ENCODE assay signal across 8 cellular contexts in genomic region chr7:149883452-149883861, GRCh38. TPM values are rescaled to one million over a fixed set of nuclear protein-coding genes. Genes with fewer than 3 reads are reported as not detected.
DNase-seq lines count a peak whose midpoint lies in the region; ATAC-seq, FAIRE-seq and TF ChIP-seq lines count a peak whose summit lies in the region.

No MANE protein-coding gene starts in this region.

- peak overlapping the region; percentile 4 for H3K4me2 ChIP-seq in Loucy (ENCODE audit: low read depth, low read length, poor library complexity, severe bottlenecking)
- H3K4me2 ChIP-seq in keratinocyte (ENCODE audit: control insufficient read depth, extremely low read depth, insufficient read depth, low read depth, low read length) = no peak overlapping the region

- H3K27ac Mint-ChIP-seq in MCF 10A (ENCODE audit: low read depth, unreplicated experiment) = no peak overlapping the region

- H3K9me3 ChIP-seq in Loucy (ENCODE audit: insufficient read depth, low read depth, low read length) (no peaks in the 10 kb centered on the region), RWPE2 (ENCODE audit: severe bottlenecking) (no peaks in the 10 kb centered on the region), keratinocyte (ENCODE audit: control insufficient read depth, low read depth, low read length) (no peaks in the 10 kb centered on the region)

- H3K9ac ChIP-seq in Loucy (ENCODE audit: low read depth, low read length, poor library complexity, severe bottlenecking) = no peak overlapping the region
- no peak overlapping the region for H3K9ac ChIP-seq in keratinocyte (ENCODE audit: control insufficient read depth, extremely low read depth, insufficient read depth, low read length)

- peak; percentile 35 for DNase-seq in COLO668 (lab: John Stamatoyannopoulos, UW; ENCODE audit: unreplicated experiment)
- no peak for DNase-seq in RWPE2 (ENCODE audit: low spot score)
- peak; percentile 57 for DNase-seq in MCF 10A (ENCODE audit: unreplicated experiment)
- DNase-seq in keratinocyte (ENCODE audit: low read depth, low spot score) = no peak
- peak; percentile 59 for DNase-seq in stimulated activated CD4-positive, alpha-beta T cell treated with anti-CD3 and anti-CD28 coated beads, Interleukin-4, amount 100 ng/mL, for 1 hour

- TF ChIP-seq CTCF in Loucy (conservative IDR thresholded peaks at IDR 0.05; ENCODE audit: low read length) (peak; percentile 92), RWPE2 (IDR thresholded peaks at IDR 0.05; ENCODE audit: poor library complexity, severe bottlenecking) (peak; percentile 56), MCF 10A (IDR thresholded peaks at IDR 0.05; ENCODE audit: unreplicated experiment) (peak; percentile 52), keratinocyte (optimal IDR thresholded peaks at IDR 0.05 in 1 of 3, IDR thresholded peaks at IDR 0.05 in 1 of 3, conservative IDR thresholded peaks at IDR 0.05 in 1 of 3; ENCODE audit: extremely low read depth in 1 of 3, insufficient read depth in 2 of 3, low read length in 3 of 3) (peak; percentile 52 to 77 (median 76))

- H3K4me3 Mint-ChIP-seq in MCF 10A (ENCODE audit: unreplicated experiment) = no peak overlapping the region

- ATAC-seq in GM19395 (IDR thresholded peaks at IDR 0.05; ENCODE audit: unreplicated experiment) (peak; percentile 76), RWPE2 (ENCODE audit: low read depth) (peak; percentile 44; the same call in 1 of the 3 replicates), GM21423 (IDR thresholded peaks at IDR 0.05; ENCODE audit: unreplicated experiment) (no peak)

- H3K36me3 Mint-ChIP-seq in MCF 10A (ENCODE audit: insufficient read depth, unreplicated experiment) = peaks cover 4% of the 10 kb centered on the region

- no peaks in the 10 kb centered on the region for H3K9me1 ChIP-seq in keratinocyte (ENCODE audit: control insufficient read depth, extremely low read depth, insufficient read depth, low read length)

- no peaks in the 10 kb centered on the region for H3F3A ChIP-seq in Loucy (ENCODE audit: low read depth)

- no peaks in the 10 kb centered on the region for H3K9me2 ChIP-seq in Loucy (replicated peaks; ENCODE audit: low read depth, low read length)

- intact Hi-C loops in MCF 10A (cut with micrococcal nuclease) = loop anchor here (5.0 kb wide), 1 partner anchor 394 kb away; no protein-coding TSS in a partner anchor

- H3K27ac ChIP-seq in RWPE2 (ENCODE audit: poor library complexity, severe bottlenecking) (no peak overlapping the region), keratinocyte (ENCODE audit: control insufficient read depth, insufficient read depth, low read length) (no peak overlapping the region)

- H4K20me1 ChIP-seq in Loucy (ENCODE audit: insufficient read depth, low read length, poor library complexity, severe bottlenecking) (no peaks in the 10 kb centered on the region), keratinocyte (ENCODE audit: control insufficient read depth, extremely low read depth, insufficient read depth, low read length) (no peaks in the 10 kb centered on the region)

- CTCF ChIA-PET in MCF 10A (lab: Yijun Ruan, JAX) = interaction anchor here (0.6 to 2.6 kb wide), 10 partner anchors 9 to 733 kb away, joined by 3 to 10 read pairs (median 4); partner anchors contain the start of gene ATP6V0E2

- H2AFZ ChIP-seq in Loucy (ENCODE audit: low read length) = no peak overlapping the region
- no peak overlapping the region for H2AFZ ChIP-seq in keratinocyte (ENCODE audit: control insufficient read depth, low read length)

- no peaks in the 10 kb centered on the region for H3K9me3 Mint-ChIP-seq in MCF 10A (ENCODE audit: unreplicated experiment)

- BruUV-seq in MCF 10A (replicated peaks; lab: Mats Ljungman, UMichigan) = no TSS peak

- H3K4me1 Mint-ChIP-seq in MCF 10A (ENCODE audit: insufficient read depth, unreplicated experiment) = no peaks in the 10 kb centered on the region

- no peaks in the 10 kb centered on the region for H3K79me2 ChIP-seq in Loucy (ENCODE audit: insufficient read depth, low read length)
- no peaks in the 10 kb centered on the region for H3K79me2 ChIP-seq in keratinocyte (ENCODE audit: control insufficient read depth, insufficient read depth, low read length)

- FAIRE-seq in keratinocyte (lab: Jason Lieb, UNC) = no peak

- H3K4me1 ChIP-seq in Loucy (ENCODE audit: insufficient read depth, low read length, poor library complexity, severe bottlenecking) (peaks cover 4% of the 10 kb centered on the region), RWPE2 (ENCODE audit: insufficient read depth, poor library complexity, severe bottlenecking) (no peaks in the 10 kb centered on the region), keratinocyte (ENCODE audit: control insufficient read depth, extremely low read depth, insufficient read depth, low read length) (no peaks in the 10 kb centered on the region)

- dilution Hi-C loops in keratinocyte (cut with MboI; ENCODE audit: extremely low pct_ligation_motif_present, low sequenced_read_pairs) = no loop called here

- H3K27me3 ChIP-seq in Loucy (ENCODE audit: insufficient read depth, low read length, poor library complexity, severe bottlenecking) (no peaks in the 10 kb centered on the region), RWPE2 (ENCODE audit: insufficient read depth, poor library complexity, severe bottlenecking) (no peaks in the 10 kb centered on the region), keratinocyte (ENCODE audit: control insufficient read depth, extremely low read depth, insufficient read depth, low read length) (no peaks in the 10 kb centered on the region)

- POLR2A ChIA-PET in MCF 10A (lab: Yijun Ruan, JAX) = no interaction called here

- H3K4me3 ChIP-seq in Loucy (ENCODE audit: low read length, poor library complexity, severe bottlenecking) (no peak overlapping the region), RWPE2 (ENCODE audit: severe bottlenecking) (no peak overlapping the region), keratinocyte (ENCODE audit: control insufficient read depth in 2 of 3, extremely low read depth in 1 of 3, insufficient read depth in 2 of 3, low read depth in 1 of 3, low read length in 3 of 3) (no peak overlapping the region)

- H3K27me3 Mint-ChIP-seq in MCF 10A (ENCODE audit: insufficient read depth, unreplicated experiment) = no peaks in the 10 kb centered on the region

- H3K36me3 ChIP-seq in Loucy (ENCODE audit: insufficient read depth, low read length) (no peaks in the 10 kb centered on the region), RWPE2 (ENCODE audit: low read depth) (no peaks in the 10 kb centered on the region), keratinocyte (ENCODE audit: control insufficient read depth in 2 of 2, extremely low read depth in 1 of 2, insufficient read depth in 2 of 2, low read length in 2 of 2) (no peaks in the 10 kb centered on the region)

RNA-seq across cellular contexts. Expression of gene ATP6V0E2, which starts 9.7 kb away (rescaled TPM):
- total RNA-seq in MCF 10A (2022) = 8.6 and 8.9 TPM in 2 replicates
- polyA plus RNA-seq in keratinocyte = 3.5 to 12.0 TPM (median 5.0 TPM) in 3 replicates
- polyA plus RNA-seq in keratinocyte (2011; ENCODE audit: low read depth) = 1.7 TPM
- 5.9 and 12.8 TPM in 2 replicates for polyA plus RNA-seq in keratinocyte (2011; cell fraction: cytosol; rRNA removed)
- 4.3 and 5.8 TPM in 2 replicates for polyA plus RNA-seq in keratinocyte (2011; cell fraction: nucleus; rRNA removed)
- polyA plus RNA-seq in keratinocyte (2012; ENCODE audit: low replicate concordance) = 7.2 and 12.9 TPM in 2 replicates
- 3.6 to 10.2 TPM (median 3.8 TPM) in 3 replicates for polyA minus RNA-seq in keratinocyte
- 14.2 TPM for polyA minus RNA-seq in keratinocyte (2011; cell fraction: cytosol; rRNA and poly(A)+ RNA removed)
- polyA minus RNA-seq in keratinocyte (2011; cell fraction: nucleus; rRNA and poly(A)+ RNA removed) = 2.2 and 2.8 TPM in 2 replicates

RNA-seq across cellular contexts. Expression of gene ZNF862, which starts 45.3 kb away (rescaled TPM):
- total RNA-seq in MCF 10A (2022) = 17.4 and 22.2 TPM in 2 replicates
- polyA plus RNA-seq in keratinocyte = 7.0 to 19.9 TPM (median 10.1 TPM) in 3 replicates
- 1.4 TPM for polyA plus RNA-seq in keratinocyte (2011; ENCODE audit: low read depth)
- 3.4 and 5.2 TPM in 2 replicates for polyA plus RNA-seq in keratinocyte (2011; cell fraction: cytosol; rRNA removed)
- 48.1 and 62.1 TPM in 2 replicates for polyA plus RNA-seq in keratinocyte (2011; cell fraction: nucleus; rRNA removed)
- 4.4 and 5.9 TPM in 2 replicates for polyA plus RNA-seq in keratinocyte (2012; ENCODE audit: low replicate concordance)
- polyA minus RNA-seq in keratinocyte = 15.4 to 16.9 TPM (median 15.9 TPM) in 3 replicates
- polyA minus RNA-seq in keratinocyte (2011; cell fraction: cytosol; rRNA and poly(A)+ RNA removed) = 6.1 TPM
- 13.7 and 21.3 TPM in 2 replicates for polyA minus RNA-seq in keratinocyte (2011; cell fraction: nucleus; rRNA and poly(A)+ RNA removed)

Comparison
In these comparisons a context has a peak if more than half of its experiments do, and no peak if none do; other contexts are left out.
1. DNase-seq: peak in COLO668 (single experiment), MCF 10A (single experiment) and stimulated activated CD4-positive, alpha-beta T cell treated with anti-CD3 and anti-CD28 coated beads, Interleukin-4, amount 100 ng/mL, for 1 hour (single experiment); none in RWPE2 (single experiment) and keratinocyte (single experiment).
2. Peak in every context shown above with its lines, with median percentiles within 50 percentile points of each other: CTCF ChIP-seq.